In the genomic region with DNA sequence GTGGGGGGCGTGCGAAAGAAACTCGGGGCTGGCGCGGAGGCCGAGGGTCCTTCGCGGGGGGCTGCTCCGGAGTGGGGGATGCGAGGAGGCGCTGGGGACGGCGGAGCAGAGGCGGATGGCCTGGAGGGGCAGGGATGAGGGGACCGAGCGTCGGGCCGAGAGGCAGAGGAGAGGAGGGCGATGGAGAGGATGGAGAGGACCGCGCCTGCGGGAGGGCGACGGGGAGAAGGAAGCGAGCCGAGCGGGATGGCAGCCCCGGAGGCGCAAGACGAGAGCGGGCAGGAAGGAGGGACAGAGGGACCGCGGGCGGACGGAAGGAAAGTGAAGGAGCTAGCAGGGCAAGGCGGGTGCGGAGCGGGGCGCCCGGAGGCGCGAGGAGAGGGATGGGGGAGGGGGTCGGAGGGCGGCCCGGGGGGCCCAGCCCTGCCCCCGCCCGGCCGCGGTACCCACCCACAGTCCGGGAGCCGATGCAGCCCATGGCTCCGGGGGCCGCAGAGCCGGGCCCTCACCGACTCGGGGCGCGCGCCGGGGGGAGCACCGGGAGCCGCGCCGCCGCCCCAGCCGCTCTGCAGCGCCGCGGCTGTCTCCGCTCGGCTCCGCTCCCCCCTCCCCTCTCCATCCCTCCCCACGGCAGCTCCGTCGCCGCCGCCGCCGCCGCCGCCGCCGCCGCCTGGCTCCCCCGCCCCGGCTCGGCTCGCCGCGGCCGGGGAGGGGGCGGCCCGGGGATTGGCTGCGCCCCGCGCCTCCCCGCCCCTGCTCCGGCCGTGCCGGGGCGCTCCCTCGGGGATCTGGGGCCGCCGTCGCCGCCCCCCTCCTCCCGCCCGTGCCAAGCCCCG, we compare ENCODE assay signal across 8 cellular contexts. TPM values are rescaled to one million over a fixed set of nuclear protein-coding genes. Genes with fewer than 3 reads are reported as not detected.
A peak's percentile ranks its signal among the peaks of the same experiment; 100 is the strongest.
DNase-seq lines count a peak whose midpoint lies in the region; ATAC-seq and TF ChIP-seq lines count a peak whose summit lies in the region.

A gene (minus strand): TSS at position 588 of the 836 bp plus-strand sequence. CDS start 110 bp downstream, at position 478.

- H3K4me3 Mint-ChIP-seq in memory B cell: peak within 1 kb of the TSS; percentile 94

- no peaks in the 10 kb centered on the region for H3K36me3 ChIP-seq in thymus (ENCODE audit: control insufficient read depth, insufficient read depth)

- H3K27me3 ChIP-seq in thymus (ENCODE audit: control insufficient read depth, insufficient read depth): peaks cover 52% of the 10 kb centered on the region

- H3K9me3 ChIP-seq in thymus (ENCODE audit: control insufficient read depth): no peaks in the 10 kb centered on the region

- ATAC-seq in GM19438 (IDR thresholded peaks at IDR 0.05; ENCODE audit: low read depth, unreplicated experiment) (peak; percentile 50), memory B cell (ENCODE audit: low read depth) (peak; percentile 76), GM18519 (IDR thresholded peaks at IDR 0.05; ENCODE audit: low FRiP score, unreplicated experiment) (no peak)

- under 1% methylated on average over 108 of the region's 109 CpGs for WGBS in thymus

- TF ChIP-seq CTCF in AG10803 (conservative IDR thresholded peaks at IDR 0.05; ENCODE audit: low read length): no peak
- TF ChIP-seq CTCF in coronary artery (IDR thresholded peaks at IDR 0.05): no peak

- no peak within 1 kb of the TSS for H3K27ac Mint-ChIP-seq in memory B cell

- peaks cover 27% of the 10 kb centered on the region for H3K27me3 Mint-ChIP-seq in memory B cell

- peaks cover 3% of the 10 kb centered on the region for H3K4me1 ChIP-seq in thymus (ENCODE audit: control insufficient read depth, insufficient read depth, low read length)

- peaks cover 2% of the 10 kb centered on the region for H3K4me1 Mint-ChIP-seq in memory B cell

- H3K27ac ChIP-seq in coronary artery (no peak within 1 kb of the TSS), thymus (ENCODE audit: low read depth) (peak within 1 kb of the TSS; percentile 11)

- H3K9me3 Mint-ChIP-seq in memory B cell: no peaks in the 10 kb centered on the region

- H3K4me3 ChIP-seq in AG10803 (ENCODE audit: low read length): peak within 1 kb of the TSS; percentile 61
- H3K4me3 ChIP-seq in coronary artery: peak within 1 kb of the TSS; percentile 84
- peak within 1 kb of the TSS; percentile 54 for H3K4me3 ChIP-seq in thymus (ENCODE audit: low read length)

- H3K36me3 Mint-ChIP-seq in memory B cell: no peaks in the 10 kb centered on the region

- DNase-seq in AG10803 (ENCODE audit: low read depth): no peak
- DNase-seq in T follicular helper cell (ENCODE audit: low read depth): peak; percentile 30
- DNase-seq in coronary artery (ENCODE audit: low spot score): no peak
- no peak for DNase-seq in memory B cell (ENCODE audit: low spot score in 2 of 2)
- no peak for DNase-seq in NK-92 treated with Interleukin-12 subunit alpha and Interleukin-12 subunit beta, amount 100 ng/mL, for 24 hours (lab: John Stamatoyannopoulos, UW)

RNA-seq across cellular contexts. Expression of the gene that starts here (rescaled TPM):
- polyA plus RNA-seq in thymus: 0.68 TPM
